Comparison of ENCODE assay signal across 8 cellular contexts in genomic region chr15:74402873-74403589, GRCh38. TPM values are rescaled to one million over a fixed set of nuclear protein-coding genes. Genes with fewer than 3 reads are reported as not detected.
A peak's percentile ranks its signal among the peaks of the same experiment; 100 is the strongest.
DNase-seq lines count a peak whose midpoint lies in the region; ATAC-seq and TF ChIP-seq lines count a peak whose summit lies in the region.

No MANE protein-coding gene starts in this region.

- no peak overlapping the region for H3K4me3 ChIP-seq in lower leg skin (ENCODE audit: low read depth, poor library complexity, severe bottlenecking)

- TF ChIP-seq CTCF in GM10266 (IDR thresholded peaks at IDR 0.05; ENCODE audit: control insufficient read depth, insufficient read depth, low read depth, missing control alignments) = no peak
- no peak for TF ChIP-seq CTCF in lower leg skin (IDR thresholded peaks at IDR 0.05)

- 72 to 79% methylated on average over 13 of the region's 13 CpGs for WGBS in lower leg skin, 2 donors

- DNase-seq in GM10266 (ENCODE audit: extremely low spot score) (peak; percentile 69), lower leg skin (ENCODE audit: low spot score in 2 of 2) (no peak), HCEC 1CT (no peak)
- DNase-seq in stimulated activated CD8-positive, alpha-beta memory T cell treated with anti-CD3 and anti-CD28 coated beads, Interleukin-7, amount 100 ng/mL, for 4 hours (ENCODE audit: low read depth in 2 of 2) = peak; percentile 79

- intact Hi-C loops in lower leg skin (cut with DNase I; ENCODE audit: low total_unique reads) = no loop called here

- peak; percentile 0 for ATAC-seq in HG02938 (IDR thresholded peaks at IDR 0.05; ENCODE audit: unreplicated experiment)
- peak; percentile 86 to 87 for ATAC-seq in activated CD4-positive, CD25-positive, alpha-beta regulatory T cell treated with anti-CD3 and anti-CD28 coated beads, Interleukin-2, amount 50 U/mL, for 24 hours
- ATAC-seq in esophagus mucosa = peak; percentile 46
- ATAC-seq in HG03039 (IDR thresholded peaks at IDR 0.05; ENCODE audit: unreplicated experiment) = no peak

- TF ChIP-seq POLR2A in lower leg skin (IDR thresholded peaks at IDR 0.05) = no peak

RNA-seq across cellular contexts. Expression of gene SEMA7A, which starts 30.7 kb away (rescaled TPM):
- total RNA-seq in esophagus mucosa (4.0 TPM), lower leg skin (10 to 100 TPM; 16.7 to 30.5 (median 20.5) TPM)

RNA-seq across cellular contexts. Expression of gene CYP11A1, which starts 35.6 kb away (rescaled TPM):
- total RNA-seq in esophagus mucosa = 3.2 TPM
- total RNA-seq in lower leg skin = under 1 TPM in 3 of 4 donors, not detected in 1; 0.34 to 0.75 (median 0.49) TPM

RNA-seq across cellular contexts. Expression of gene UBL7, which starts 57.9 kb away (rescaled TPM):
- total RNA-seq in esophagus mucosa (28.2 TPM), lower leg skin (100 to 1,000 TPM in 1 of 4 donors, 10 to 100 TPM in 3; 54.4 to 113 (median 82.3) TPM)

Comparison
In these comparisons a context has a peak if more than half of its experiments do, and no peak if none do; other contexts are left out.
1. DNase-seq: peak in GM10266 (single experiment) and stimulated activated CD8-positive, alpha-beta memory T cell treated with anti-CD3 and anti-CD28 coated beads, Interleukin-7, amount 100 ng/mL, for 4 hours (2 of 2); none in lower leg skin (0 of 2) and HCEC 1CT (single experiment).